14 cellular contexts compared by ENCODE assay signal in the genomic region with DNA sequence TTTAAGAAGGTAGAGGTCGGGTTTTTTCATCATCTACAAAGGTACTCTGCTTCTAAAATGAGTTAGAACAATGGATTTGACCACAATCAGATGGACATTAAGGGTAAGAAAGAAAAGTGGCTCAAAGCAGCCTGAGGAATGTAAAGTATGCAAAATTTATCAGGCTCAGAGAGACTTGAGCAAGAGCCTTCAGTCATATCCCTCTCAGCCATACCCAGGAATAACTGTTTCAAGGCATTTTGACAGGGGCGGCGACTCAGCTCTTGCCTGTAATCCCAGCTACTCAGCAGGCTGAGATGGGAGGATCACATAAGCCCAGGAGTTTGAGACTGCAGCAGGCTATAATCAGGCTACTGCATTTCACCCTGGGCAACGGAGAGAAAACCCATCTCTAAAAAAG.
DNase-seq lines count a peak whose midpoint lies in the region; ATAC-seq and TF ChIP-seq lines count a peak whose summit lies in the region.
"Had no signal": no experiment of that assay in that cellular context is flagged by ENCODE, and none has a peak within 500 bp of the region (broad histone marks: within the 10 kb centered on the region; RNA-seq: fewer than 3 reads in every experiment).

No MANE protein-coding gene starts in this region.

- ATAC-seq in HG03469 (IDR thresholded peaks at IDR 0.05; ENCODE audit: unreplicated experiment) (no peak), GM18868 (IDR thresholded peaks at IDR 0.05; ENCODE audit: unreplicated experiment) (no peak), HG03045 (IDR thresholded peaks at IDR 0.05; ENCODE audit: unreplicated experiment) (no peak)

- H3K27me3 ChIP-seq in ACC112 (ENCODE audit: insufficient read depth, low read length), result no peaks in the 10 kb centered on the region
- H3K27me3 ChIP-seq: thyroid gland had no signal

- H3K79me2 ChIP-seq in ACC112 (ENCODE audit: control insufficient read depth, insufficient read depth, low read length, unreplicated experiment), result peaks cover 12% of the 10 kb centered on the region

- H2AFZ ChIP-seq in ACC112 (ENCODE audit: low read length, unreplicated experiment), result no peak overlapping the region

- TF ChIP-seq CTCF in astrocyte of the spinal cord (IDR thresholded peaks at IDR 0.05; ENCODE audit: low read depth, low read length), result no peak

- in situ Hi-C loops in astrocyte of the spinal cord (cut with HindIII; ENCODE audit: low sequenced_read_pairs), result no loop called here

- H3K4me1 ChIP-seq in ACC112 (ENCODE audit: control insufficient read depth, insufficient read depth, low read length, unreplicated experiment), result peaks cover 13% of the 10 kb centered on the region

- H3K27ac ChIP-seq in ACC112 (ENCODE audit: low read depth, low read length), result 0 out of 2 replicates have a peak overlapping the region, but pooled peaks have one; percentile 10
- H3K27ac ChIP-seq: thyroid gland had no signal

- H3K4me3 ChIP-seq in ACC112 (ENCODE audit: low read depth, low read length), result no peak overlapping the region
- no peak overlapping the region for H3K4me3 ChIP-seq in astrocyte of the spinal cord (ENCODE audit: low read depth, low read length)
- H3K4me3 ChIP-seq: thyroid gland had no signal

- peaks cover 19% of the 10 kb centered on the region for H3K36me3 ChIP-seq in ACC112 (ENCODE audit: insufficient read depth, low read length)

- peak; percentile 90 for DNase-seq in HS-5 (ENCODE audit: low read depth)
- DNase-seq in astrocyte of the spinal cord (ENCODE audit: low read depth, low spot score), result peak; percentile 55
- DNase-seq in kidney glomerular epithelial cell (lab: John Stamatoyannopoulos, UW), result peak; percentile 75
- DNase-seq in NCI-H1694 (lab: John Stamatoyannopoulos, UW), result no peak
- DNase-seq: activated CD8-positive, alpha-beta memory T cell treated with anti-CD3 and anti-CD28 coated beads, Interleukin-2, amount 50 U/mL, for 4 hours; DMS79; MV-4-11; naive B cell; NCI-H446; thyroid gland had no signal
